ENCODE assay signal across 28 cellular contexts in the genomic region with DNA sequence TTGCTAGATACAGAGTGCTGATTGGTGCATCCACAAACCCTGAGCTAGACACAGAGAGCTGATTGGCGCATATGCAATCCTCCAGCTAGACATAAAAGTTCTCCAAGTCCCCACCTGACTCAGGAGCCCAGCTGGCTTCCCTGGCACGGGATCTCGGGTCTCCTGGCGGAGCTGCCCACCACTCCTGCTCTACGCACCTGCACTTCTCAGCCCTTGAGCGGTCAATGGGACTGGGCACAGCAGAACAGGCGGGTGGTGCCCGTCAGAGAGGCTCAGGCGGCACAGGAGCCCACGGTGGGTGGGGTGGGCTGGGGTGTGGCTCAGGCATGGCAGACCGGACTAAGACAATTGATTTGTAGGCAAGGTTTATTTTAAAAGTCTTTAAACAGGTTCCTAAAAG.
"Had no signal": no experiment of that assay in that cellular context is flagged by ENCODE, and none has a peak within 500 bp of the region (broad histone marks: within the 10 kb centered on the region; RNA-seq: fewer than 3 reads in every experiment).

No MANE protein-coding gene starts in this region.

- H3K4me1 ChIP-seq: neural progenitor cell, parathyroid adenoma, psoas muscle, right lobe of liver, stomach, thyroid gland, tibial nerve, upper lobe of left lung, uterus had no signal

- DNase-seq: naive thymus-derived CD4-positive, alpha-beta T cell; natural killer cell; occipital lobe; ovary; right lobe of liver; stimulated activated CD4-positive, alpha-beta T cell treated with anti-CD3 and anti-CD28 coated beads, Interleukin-15, amount 100 ng/mL, for 24 hours; stimulated activated CD4-positive, alpha-beta T cell treated with anti-CD3 and anti-CD28 coated beads, Interleukin-2, amount 100 ng/mL, for 24 hours; stimulated activated CD4-positive, alpha-beta T cell treated with anti-CD3 and anti-CD28 coated beads, Interleukin-2, amount 100 ng/mL, for 48 hours; stimulated activated CD4-positive, alpha-beta T cell treated with anti-CD3 and anti-CD28 coated beads, Interleukin-4, amount 100 ng/mL, for 24 hours; stimulated activated naive B cell treated with anti-CD40 and anti-IgM and Interleukin-4, amounts not matched to agents 10 μg/mL and 1 μg/mL and 100 μg/mL, for 72 hours; stimulated activated naive CD4-positive, alpha-beta T cell treated with Interleukin-2 at 50 U/mL for 16 hours; stomach; thyroid gland; trophoblast cell; uterus had no signal

- H3K4me1 Mint-ChIP-seq: naive thymus-derived CD4-positive, alpha-beta T cell; natural killer cell; nephron; stimulated activated effector memory CD8-positive, alpha-beta T cell treated with anti-CD3 and anti-CD28 coated beads, Interleukin-12 subunit alpha, Interleukin-12 subunit beta, amount 100 ng/mL, for 72 hours; stimulated activated naive B cell treated with anti-CD40 and anti-IgM and Interleukin-4, amounts not matched to agents 10 μg/mL and 1 μg/mL and 100 μg/mL, for 72 hours had no signal

- H3K27me3 ChIP-seq: neural progenitor cell, ovary, right lobe of liver, stomach, thyroid gland, tibial nerve, upper lobe of left lung, uterus had no signal

- H3K27ac Mint-ChIP-seq: naive thymus-derived CD4-positive, alpha-beta T cell; natural killer cell; nephron; neural progenitor cell; progenitor cell of endocrine pancreas; stimulated activated effector memory CD8-positive, alpha-beta T cell treated with anti-CD3 and anti-CD28 coated beads, Interleukin-12 subunit alpha, Interleukin-12 subunit beta, amount 100 ng/mL, for 72 hours; stimulated activated naive B cell treated with anti-CD40 and anti-IgM and Interleukin-4, amounts not matched to agents 10 μg/mL and 1 μg/mL and 100 μg/mL, for 72 hours; stimulated activated naive CD8-positive, alpha-beta T cell treated with anti-CD3 and anti-CD28 coated beads, Interleukin-15, Interleukin-2, amounts not matched to agents 100 ng/mL and 50 ng/mL, for 24 hours had no signal

- H3K9me3 ChIP-seq: ovary, psoas muscle, right lobe of liver, thoracic aorta, thyroid gland, upper lobe of left lung, uterus had no signal

- H3K9me3 Mint-ChIP-seq: neural progenitor cell had no signal

- H3K36me3 ChIP-seq: neural progenitor cell, ovary, right lobe of liver, stomach, thoracic aorta, thyroid gland, tibial nerve, upper lobe of left lung, uterus had no signal

- H3K36me3 Mint-ChIP-seq: naive thymus-derived CD4-positive, alpha-beta T cell; natural killer cell; neural progenitor cell; stimulated activated effector memory CD8-positive, alpha-beta T cell treated with anti-CD3 and anti-CD28 coated beads, Interleukin-12 subunit alpha, Interleukin-12 subunit beta, amount 100 ng/mL, for 72 hours; stimulated activated naive B cell treated with anti-CD40 and anti-IgM and Interleukin-4, amounts not matched to agents 10 μg/mL and 1 μg/mL and 100 μg/mL, for 72 hours had no signal

- H3K4me3 ChIP-seq: neural progenitor cell, ovary, psoas muscle, right lobe of liver, skin epidermis, smooth muscle cell, stomach, thoracic aorta, thyroid gland, tibial nerve, upper lobe of left lung, uterus had no signal

- H3K4me3 Mint-ChIP-seq: naive thymus-derived CD4-positive, alpha-beta T cell; natural killer cell; nephron; neural progenitor cell; stimulated activated effector memory CD8-positive, alpha-beta T cell treated with anti-CD3 and anti-CD28 coated beads, Interleukin-12 subunit alpha, Interleukin-12 subunit beta, amount 100 ng/mL, for 72 hours; stimulated activated naive B cell treated with anti-CD40 and anti-IgM and Interleukin-4, amounts not matched to agents 10 μg/mL and 1 μg/mL and 100 μg/mL, for 72 hours; stimulated activated naive CD8-positive, alpha-beta T cell treated with anti-CD3 and anti-CD28 coated beads, Interleukin-15, Interleukin-2, amounts not matched to agents 100 ng/mL and 50 ng/mL, for 24 hours had no signal

- H3K27me3 Mint-ChIP-seq: naive thymus-derived CD4-positive, alpha-beta T cell; progenitor cell of endocrine pancreas; stimulated activated naive B cell treated with anti-CD40 and anti-IgM and Interleukin-4, amounts not matched to agents 10 μg/mL and 1 μg/mL and 100 μg/mL, for 72 hours; stimulated activated naive CD8-positive, alpha-beta T cell treated with anti-CD3 and anti-CD28 coated beads, Interleukin-15, Interleukin-2, amounts not matched to agents 100 ng/mL and 50 ng/mL, for 24 hours had no signal

- ATAC-seq: naive thymus-derived CD4-positive, alpha-beta T cell; natural killer cell; psoas muscle; right cardiac atrium; right lobe of liver; stimulated activated effector memory CD8-positive, alpha-beta T cell treated with anti-CD3 and anti-CD28 coated beads, Interleukin-12 subunit alpha, Interleukin-12 subunit beta, amount 100 ng/mL, for 72 hours; stimulated activated naive B cell treated with anti-CD40 and anti-IgM and Interleukin-4, amounts not matched to agents 10 μg/mL and 1 μg/mL and 100 μg/mL, for 72 hours had no signal

- H3K27ac ChIP-seq: neural progenitor cell, ovary, parathyroid adenoma, psoas muscle, right lobe of liver, skin epidermis, stomach, thoracic aorta, thyroid gland, tibial nerve, upper lobe of left lung, uterus had no signal
